ENCODE assay signal across 1 cellular context in the genomic region with DNA sequence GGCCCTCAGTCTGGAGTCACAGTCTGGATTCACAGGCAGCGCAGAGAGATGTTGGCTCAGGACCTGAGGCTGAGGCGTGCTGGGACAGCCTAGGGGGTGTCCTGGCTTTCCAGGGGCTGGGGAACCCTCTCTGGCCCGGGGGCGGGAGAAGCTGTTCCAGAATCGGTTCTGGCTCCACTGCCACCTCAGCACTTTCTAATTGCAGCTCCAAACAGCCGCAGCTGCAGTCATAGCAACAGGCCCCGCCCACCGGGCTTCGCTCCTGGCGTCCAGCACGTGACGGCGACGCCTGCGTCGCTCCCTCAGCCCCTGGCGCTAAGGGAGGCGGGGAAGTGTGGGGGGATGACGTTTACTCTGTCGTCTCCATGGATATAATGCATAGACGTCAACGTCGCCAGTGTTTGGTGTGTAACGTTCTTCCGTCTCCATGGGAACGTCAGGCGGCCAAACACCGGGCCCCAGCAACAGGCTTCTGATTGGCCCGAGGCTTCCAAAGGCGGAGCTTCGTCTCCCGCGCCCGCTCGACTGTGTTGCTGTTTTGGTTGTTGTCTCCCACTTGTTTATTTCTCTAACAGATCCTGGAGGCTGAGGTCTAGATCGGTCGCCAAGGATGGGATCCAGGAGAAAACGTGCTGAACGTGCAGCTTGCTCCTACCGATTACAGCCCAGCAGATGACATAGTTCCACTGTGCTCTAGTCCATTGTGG.
A peak's percentile ranks its signal among the peaks of the same experiment; 100 is the strongest.
TF ChIP-seq lines count a peak whose summit lies in the region.

No MANE protein-coding gene starts in this region.

TF ChIP-seq in HepG2, 621 proteins besides CTCF, POLR2A, EP300 and RAD21 (continued from another document and continues in another):
- TF ChIP-seq, protein P1, sequence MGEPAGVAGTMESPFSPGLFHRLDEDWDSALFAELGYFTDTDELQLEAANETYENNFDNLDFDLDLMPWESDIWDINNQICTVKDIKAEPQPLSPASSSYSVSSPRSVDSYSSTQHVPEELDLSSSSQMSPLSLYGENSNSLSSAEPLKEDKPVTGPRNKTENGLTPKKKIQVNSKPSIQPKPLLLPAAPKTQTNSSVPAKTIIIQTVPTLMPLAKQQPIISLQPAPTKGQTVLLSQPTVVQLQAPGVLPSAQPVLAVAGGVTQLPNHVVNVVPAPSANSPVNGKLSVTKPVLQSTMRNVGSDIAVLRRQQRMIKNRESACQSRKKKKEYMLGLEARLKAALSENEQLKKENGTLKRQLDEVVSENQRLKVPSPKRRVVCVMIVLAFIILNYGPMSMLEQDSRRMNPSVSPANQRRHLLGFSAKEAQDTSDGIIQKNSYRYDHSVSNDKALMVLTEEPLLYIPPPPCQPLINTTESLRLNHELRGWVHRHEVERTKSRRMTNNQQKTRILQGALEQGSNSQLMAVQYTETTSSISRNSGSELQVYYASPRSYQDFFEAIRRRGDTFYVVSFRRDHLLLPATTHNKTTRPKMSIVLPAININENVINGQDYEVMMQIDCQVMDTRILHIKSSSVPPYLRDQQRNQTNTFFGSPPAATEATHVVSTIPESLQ (CRISPR knock-in tag; conservative IDR thresholded peaks at IDR 0.05): no peak
- TF ChIP-seq ZNF749 (CRISPR knock-in tag; IDR thresholded peaks at IDR 0.05; ENCODE audit: borderline replicate concordance) (no peak; the same call in 1 of the 2 replicates), ZNF577 (CRISPR knock-in tag; IDR thresholded peaks at IDR 0.05; ENCODE audit: borderline replicate concordance, low read depth) (no peak), HDAC2 (CRISPR knock-in tag; IDR thresholded peaks at IDR 0.05) (peak; percentile 62), HOXA7 (CRISPR knock-in tag; IDR thresholded peaks at IDR 0.05) (no peak), CBX1 (IDR thresholded peaks at IDR 0.05; ENCODE audit: low read depth) (peak; percentile 53), ZBTB20 (CRISPR knock-in tag; IDR thresholded peaks at IDR 0.05; ENCODE audit: borderline replicate concordance, low read depth) (peak; percentile 83; the same call in 1 of the 2 replicates), RXRB (CRISPR knock-in tag; IDR thresholded peaks at IDR 0.05; ENCODE audit: borderline replicate concordance) (0 out of 2 replicates have a peak, but pooled peaks have one; percentile 13), NR3C1 (CRISPR knock-in tag; IDR thresholded peaks at IDR 0.05) (no peak), ZNF737 (CRISPR knock-in tag; IDR thresholded peaks at IDR 0.05; ENCODE audit: borderline replicate concordance) (no peak), ZNF235 (CRISPR knock-in tag; IDR thresholded peaks at IDR 0.05; ENCODE audit: borderline replicate concordance) (no peak), MTA1 (CRISPR knock-in tag; IDR thresholded peaks at IDR 0.05; ENCODE audit: borderline replicate concordance) (peak; percentile 61; the same call in 1 of the 2 replicates), ZBTB7A (CRISPR knock-in tag; IDR thresholded peaks at IDR 0.05) (peak; percentile 39; the same call in 1 of the 2 replicates), ZNF317 (CRISPR knock-in tag; IDR thresholded peaks at IDR 0.05) (no peak), CHCHD3 (CRISPR knock-in tag; IDR thresholded peaks at IDR 0.05) (no peak), MAFG (CRISPR knock-in tag; IDR thresholded peaks at IDR 0.05) (0 out of 2 replicates have a peak, but pooled peaks have one; percentile 74), ZNF790 (CRISPR knock-in tag; IDR thresholded peaks at IDR 0.05; ENCODE audit: borderline replicate concordance) (no peak), REPIN1 (CRISPR knock-in tag; IDR thresholded peaks at IDR 0.05; ENCODE audit: borderline replicate concordance, low read depth) (no peak), FOXC1 (CRISPR knock-in tag; IDR thresholded peaks at IDR 0.05; ENCODE audit: borderline replicate concordance) (0 out of 2 replicates have a peak, but pooled peaks have one; percentile 51), HDAC1 (CRISPR knock-in tag; IDR thresholded peaks at IDR 0.05) (peak; percentile 75; the same call in 1 of the 2 replicates), GATAD1 (CRISPR knock-in tag; IDR thresholded peaks at IDR 0.05) (no peak), ZNF431 (CRISPR knock-in tag; IDR thresholded peaks at IDR 0.05; ENCODE audit: borderline replicate concordance, low read depth) (no peak), CEBPB (IDR thresholded peaks at IDR 0.05; ENCODE audit: borderline replicate concordance, low read depth, low read length) (no peak), ZNF605 (CRISPR knock-in tag; IDR thresholded peaks at IDR 0.05) (peak; percentile 66; the same call in 1 of the 2 replicates), SIN3A (IDR thresholded peaks at IDR 0.05; ENCODE audit: borderline replicate concordance, low read depth, low read length) (peak; percentile 54; the same call in 1 of the 2 replicates), ZFX (CRISPR knock-in tag; IDR thresholded peaks at IDR 0.05; ENCODE audit: low read depth) (no peak)
- TF ChIP-seq, protein P2, sequence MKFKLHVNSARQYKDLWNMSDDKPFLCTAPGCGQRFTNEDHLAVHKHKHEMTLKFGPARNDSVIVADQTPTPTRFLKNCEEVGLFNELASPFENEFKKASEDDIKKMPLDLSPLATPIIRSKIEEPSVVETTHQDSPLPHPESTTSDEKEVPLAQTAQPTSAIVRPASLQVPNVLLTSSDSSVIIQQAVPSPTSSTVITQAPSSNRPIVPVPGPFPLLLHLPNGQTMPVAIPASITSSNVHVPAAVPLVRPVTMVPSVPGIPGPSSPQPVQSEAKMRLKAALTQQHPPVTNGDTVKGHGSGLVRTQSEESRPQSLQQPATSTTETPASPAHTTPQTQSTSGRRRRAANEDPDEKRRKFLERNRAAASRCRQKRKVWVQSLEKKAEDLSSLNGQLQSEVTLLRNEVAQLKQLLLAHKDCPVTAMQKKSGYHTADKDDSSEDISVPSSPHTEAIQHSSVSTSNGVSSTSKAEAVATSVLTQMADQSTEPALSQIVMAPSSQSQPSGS (CRISPR knock-in tag; IDR thresholded peaks at IDR 0.05): peak; percentile 87
- TF ChIP-seq, protein P3, sequence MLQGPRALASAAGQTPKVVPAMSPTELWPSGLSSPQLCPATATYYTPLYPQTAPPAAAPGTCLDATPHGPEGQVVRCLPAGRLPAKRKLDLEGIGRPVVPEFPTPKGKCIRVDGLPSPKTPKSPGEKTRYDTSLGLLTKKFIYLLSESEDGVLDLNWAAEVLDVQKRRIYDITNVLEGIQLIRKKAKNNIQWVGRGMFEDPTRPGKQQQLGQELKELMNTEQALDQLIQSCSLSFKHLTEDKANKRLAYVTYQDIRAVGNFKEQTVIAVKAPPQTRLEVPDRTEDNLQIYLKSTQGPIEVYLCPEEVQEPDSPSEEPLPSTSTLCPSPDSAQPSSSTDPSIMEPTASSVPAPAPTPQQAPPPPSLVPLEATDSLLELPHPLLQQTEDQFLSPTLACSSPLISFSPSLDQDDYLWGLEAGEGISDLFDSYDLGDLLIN (CRISPR knock-in tag; IDR thresholded peaks at IDR 0.05; ENCODE audit: borderline replicate concordance): no peak
- TF ChIP-seq, protein P4, sequence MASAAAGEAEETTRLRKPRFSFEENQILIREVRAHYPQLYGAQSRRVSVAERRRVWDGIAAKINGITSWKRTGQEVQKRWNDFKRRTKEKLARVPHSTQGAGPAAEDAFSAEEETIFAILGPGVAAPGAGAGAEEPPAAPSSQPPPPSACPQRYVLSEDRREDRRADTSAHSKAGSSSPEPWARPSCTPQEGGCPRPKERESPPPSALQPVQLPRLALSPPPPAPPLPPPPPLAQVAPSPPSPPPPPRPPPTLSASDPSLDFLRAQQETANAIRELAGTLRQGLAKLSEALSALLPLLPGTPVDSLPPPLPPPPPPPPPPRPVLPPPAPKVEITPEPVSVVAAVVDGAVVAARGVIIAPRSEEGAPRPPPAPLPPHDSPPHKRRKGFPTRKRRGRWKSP (CRISPR knock-in tag; IDR thresholded peaks at IDR 0.05): peak; percentile 84; the same call in 1 of the 2 replicates
- TF ChIP-seq, protein P5, sequence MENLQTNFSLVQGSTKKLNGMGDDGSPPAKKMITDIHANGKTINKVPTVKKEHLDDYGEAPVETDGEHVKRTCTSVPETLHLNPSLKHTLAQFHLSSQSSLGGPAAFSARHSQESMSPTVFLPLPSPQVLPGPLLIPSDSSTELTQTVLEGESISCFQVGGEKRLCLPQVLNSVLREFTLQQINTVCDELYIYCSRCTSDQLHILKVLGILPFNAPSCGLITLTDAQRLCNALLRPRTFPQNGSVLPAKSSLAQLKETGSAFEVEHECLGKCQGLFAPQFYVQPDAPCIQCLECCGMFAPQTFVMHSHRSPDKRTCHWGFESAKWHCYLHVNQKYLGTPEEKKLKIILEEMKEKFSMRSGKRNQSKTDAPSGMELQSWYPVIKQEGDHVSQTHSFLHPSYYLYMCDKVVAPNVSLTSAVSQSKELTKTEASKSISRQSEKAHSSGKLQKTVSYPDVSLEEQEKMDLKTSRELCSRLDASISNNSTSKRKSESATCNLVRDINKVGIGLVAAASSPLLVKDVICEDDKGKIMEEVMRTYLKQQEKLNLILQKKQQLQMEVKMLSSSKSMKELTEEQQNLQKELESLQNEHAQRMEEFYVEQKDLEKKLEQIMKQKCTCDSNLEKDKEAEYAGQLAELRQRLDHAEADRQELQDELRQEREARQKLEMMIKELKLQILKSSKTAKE (CRISPR knock-in tag; IDR thresholded peaks at IDR 0.05; ENCODE audit: borderline replicate concordance): peak; percentile 55; the same call in 1 of the 2 replicates
- TF ChIP-seq, protein P6, sequence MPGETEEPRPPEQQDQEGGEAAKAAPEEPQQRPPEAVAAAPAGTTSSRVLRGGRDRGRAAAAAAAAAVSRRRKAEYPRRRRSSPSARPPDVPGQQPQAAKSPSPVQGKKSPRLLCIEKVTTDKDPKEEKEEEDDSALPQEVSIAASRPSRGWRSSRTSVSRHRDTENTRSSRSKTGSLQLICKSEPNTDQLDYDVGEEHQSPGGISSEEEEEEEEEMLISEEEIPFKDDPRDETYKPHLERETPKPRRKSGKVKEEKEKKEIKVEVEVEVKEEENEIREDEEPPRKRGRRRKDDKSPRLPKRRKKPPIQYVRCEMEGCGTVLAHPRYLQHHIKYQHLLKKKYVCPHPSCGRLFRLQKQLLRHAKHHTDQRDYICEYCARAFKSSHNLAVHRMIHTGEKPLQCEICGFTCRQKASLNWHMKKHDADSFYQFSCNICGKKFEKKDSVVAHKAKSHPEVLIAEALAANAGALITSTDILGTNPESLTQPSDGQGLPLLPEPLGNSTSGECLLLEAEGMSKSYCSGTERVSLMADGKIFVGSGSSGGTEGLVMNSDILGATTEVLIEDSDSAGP (CRISPR knock-in tag; IDR thresholded peaks at IDR 0.05; ENCODE audit: borderline replicate concordance): peak; percentile 72; the same call in 1 of the 2 replicates
- TF ChIP-seq, protein P7, sequence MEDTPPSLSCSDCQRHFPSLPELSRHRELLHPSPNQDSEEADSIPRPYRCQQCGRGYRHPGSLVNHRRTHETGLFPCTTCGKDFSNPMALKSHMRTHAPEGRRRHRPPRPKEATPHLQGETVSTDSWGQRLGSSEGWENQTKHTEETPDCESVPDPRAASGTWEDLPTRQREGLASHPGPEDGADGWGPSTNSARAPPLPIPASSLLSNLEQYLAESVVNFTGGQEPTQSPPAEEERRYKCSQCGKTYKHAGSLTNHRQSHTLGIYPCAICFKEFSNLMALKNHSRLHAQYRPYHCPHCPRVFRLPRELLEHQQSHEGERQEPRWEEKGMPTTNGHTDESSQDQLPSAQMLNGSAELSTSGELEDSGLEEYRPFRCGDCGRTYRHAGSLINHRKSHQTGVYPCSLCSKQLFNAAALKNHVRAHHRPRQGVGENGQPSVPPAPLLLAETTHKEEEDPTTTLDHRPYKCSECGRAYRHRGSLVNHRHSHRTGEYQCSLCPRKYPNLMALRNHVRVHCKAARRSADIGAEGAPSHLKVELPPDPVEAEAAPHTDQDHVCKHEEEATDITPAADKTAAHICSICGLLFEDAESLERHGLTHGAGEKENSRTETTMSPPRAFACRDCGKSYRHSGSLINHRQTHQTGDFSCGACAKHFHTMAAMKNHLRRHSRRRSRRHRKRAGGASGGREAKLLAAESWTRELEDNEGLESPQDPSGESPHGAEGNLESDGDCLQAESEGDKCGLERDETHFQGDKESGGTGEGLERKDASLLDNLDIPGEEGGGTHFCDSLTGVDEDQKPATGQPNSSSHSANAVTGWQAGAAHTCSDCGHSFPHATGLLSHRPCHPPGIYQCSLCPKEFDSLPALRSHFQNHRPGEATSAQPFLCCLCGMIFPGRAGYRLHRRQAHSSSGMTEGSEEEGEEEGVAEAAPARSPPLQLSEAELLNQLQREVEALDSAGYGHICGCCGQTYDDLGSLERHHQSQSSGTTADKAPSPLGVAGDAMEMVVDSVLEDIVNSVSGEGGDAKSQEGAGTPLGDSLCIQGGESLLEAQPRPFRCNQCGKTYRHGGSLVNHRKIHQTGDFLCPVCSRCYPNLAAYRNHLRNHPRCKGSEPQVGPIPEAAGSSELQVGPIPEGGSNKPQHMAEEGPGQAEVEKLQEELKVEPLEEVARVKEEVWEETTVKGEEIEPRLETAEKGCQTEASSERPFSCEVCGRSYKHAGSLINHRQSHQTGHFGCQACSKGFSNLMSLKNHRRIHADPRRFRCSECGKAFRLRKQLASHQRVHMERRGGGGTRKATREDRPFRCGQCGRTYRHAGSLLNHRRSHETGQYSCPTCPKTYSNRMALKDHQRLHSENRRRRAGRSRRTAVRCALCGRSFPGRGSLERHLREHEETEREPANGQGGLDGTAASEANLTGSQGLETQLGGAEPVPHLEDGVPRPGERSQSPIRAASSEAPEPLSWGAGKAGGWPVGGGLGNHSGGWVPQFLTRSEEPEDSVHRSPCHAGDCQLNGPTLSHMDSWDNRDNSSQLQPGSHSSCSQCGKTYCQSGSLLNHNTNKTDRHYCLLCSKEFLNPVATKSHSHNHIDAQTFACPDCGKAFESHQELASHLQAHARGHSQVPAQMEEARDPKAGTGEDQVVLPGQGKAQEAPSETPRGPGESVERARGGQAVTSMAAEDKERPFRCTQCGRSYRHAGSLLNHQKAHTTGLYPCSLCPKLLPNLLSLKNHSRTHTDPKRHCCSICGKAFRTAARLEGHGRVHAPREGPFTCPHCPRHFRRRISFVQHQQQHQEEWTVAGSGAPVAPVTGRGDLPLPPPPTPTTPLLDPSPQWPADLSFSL (CRISPR knock-in tag; IDR thresholded peaks at IDR 0.05): no peak
- TF ChIP-seq, protein P8, sequence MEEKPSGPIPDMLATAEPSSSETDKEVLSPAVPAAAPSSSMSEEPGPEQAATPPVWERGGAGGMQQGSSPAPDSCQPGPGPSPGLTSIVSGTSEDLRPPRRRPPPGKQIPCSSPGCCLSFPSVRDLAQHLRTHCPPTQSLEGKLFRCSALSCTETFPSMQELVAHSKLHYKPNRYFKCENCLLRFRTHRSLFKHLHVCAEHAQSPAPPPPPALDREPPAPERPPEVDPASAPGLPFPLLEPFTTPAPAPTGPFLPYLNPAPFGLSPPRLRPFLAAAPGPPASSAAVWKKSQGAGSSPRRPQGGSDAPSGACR (CRISPR knock-in tag; IDR thresholded peaks at IDR 0.05): peak; percentile 75; the same call in 1 of the 2 replicates
- TF ChIP-seq, protein P9, sequence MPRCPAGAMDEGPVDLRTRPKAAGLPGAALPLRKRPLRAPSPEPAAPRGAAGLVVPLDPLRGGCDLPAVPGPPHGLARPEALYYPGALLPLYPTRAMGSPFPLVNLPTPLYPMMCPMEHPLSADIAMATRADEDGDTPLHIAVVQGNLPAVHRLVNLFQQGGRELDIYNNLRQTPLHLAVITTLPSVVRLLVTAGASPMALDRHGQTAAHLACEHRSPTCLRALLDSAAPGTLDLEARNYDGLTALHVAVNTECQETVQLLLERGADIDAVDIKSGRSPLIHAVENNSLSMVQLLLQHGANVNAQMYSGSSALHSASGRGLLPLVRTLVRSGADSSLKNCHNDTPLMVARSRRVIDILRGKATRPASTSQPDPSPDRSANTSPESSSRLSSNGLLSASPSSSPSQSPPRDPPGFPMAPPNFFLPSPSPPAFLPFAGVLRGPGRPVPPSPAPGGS (CRISPR knock-in tag; IDR thresholded peaks at IDR 0.05): peak; percentile 54; the same call in 1 of the 2 replicates
